In the genomic region with DNA sequence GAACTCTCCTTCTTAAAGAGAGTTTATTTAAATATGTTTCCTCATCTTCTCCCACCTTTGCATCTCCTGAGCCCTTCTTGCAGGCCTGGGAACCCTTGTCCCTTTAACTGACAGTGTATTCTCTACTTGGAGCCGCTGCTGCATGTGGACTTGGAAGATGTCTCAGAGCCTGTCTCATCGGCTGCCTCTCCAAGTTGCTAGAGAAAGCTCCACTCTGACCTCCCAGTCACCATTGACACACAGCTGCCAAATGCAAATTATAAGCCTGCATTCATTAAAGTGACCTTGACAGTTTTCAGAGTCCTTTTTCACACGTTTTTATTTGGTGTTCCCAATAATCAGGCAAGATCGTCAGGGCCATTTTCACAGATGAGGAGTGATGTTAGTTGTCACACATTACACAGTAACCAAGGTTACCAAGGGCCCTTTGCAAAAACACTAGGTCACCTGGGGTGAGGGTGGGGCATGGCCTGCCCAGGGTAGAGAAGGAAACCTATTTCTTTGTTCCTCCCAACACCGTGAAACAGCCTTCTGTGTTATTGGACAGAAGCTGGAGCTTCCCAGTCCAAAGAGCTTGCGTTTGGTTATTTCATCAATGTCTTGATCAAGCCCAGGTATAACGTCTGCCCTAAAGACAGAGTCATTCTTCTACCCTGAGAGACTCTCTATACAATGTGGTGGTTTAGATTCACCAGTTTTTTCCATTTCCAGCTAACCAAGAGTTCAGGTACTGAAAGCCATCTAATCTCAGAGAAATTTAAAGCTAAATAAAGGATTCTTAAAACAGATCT, we compare ENCODE assay signal across 16 cellular contexts.
DNase-seq lines count a peak whose midpoint lies in the region; ATAC-seq, FAIRE-seq and TF ChIP-seq lines count a peak whose summit lies in the region.
"Had no signal": no experiment of that assay in that cellular context is flagged by ENCODE, and none has a peak within 500 bp of the region (broad histone marks: within the 10 kb centered on the region; RNA-seq: fewer than 3 reads in every experiment).

No MANE protein-coding gene starts in this region.

- no peaks in the 10 kb centered on the region for H3K9me3 ChIP-seq in K562 (replicated peaks; ENCODE audit: control insufficient read depth, insufficient read depth, low read depth, low read length)
- H3K9me3 ChIP-seq: gastroesophageal sphincter, prostate gland, vagina had no signal

- ATAC-seq in natural killer cell = peak in 2 of 3 donors; percentile 42 to 74
- ATAC-seq in natural killer cell treated with Interleukin-12 subunit alpha and Interleukin-12 subunit beta and Interleukin-15 and Interleukin-18, amount 100 ng/mL, for 72 hours = no peak
- ATAC-seq in K562 = peak; percentile 67
- no peak for ATAC-seq in HG02973 (IDR thresholded peaks at IDR 0.05; ENCODE audit: unreplicated experiment)

- no peak for TF ChIP-seq POLR2A in K562 (conservative IDR thresholded peaks at IDR 0.05)

- TF ChIP-seq CTCF in natural killer cell (IDR thresholded peaks at IDR 0.05) (no peak), K562 (IDR thresholded peaks at IDR 0.05 in 2 of 3, conservative IDR thresholded peaks at IDR 0.05 in 1 of 3; ENCODE audit: insufficient read depth in 2 of 3, low read depth in 1 of 3, low read length in 3 of 3) (no peak), nephron progenitor cell (IDR thresholded peaks at IDR 0.05) (no peak)

- CTCF ChIA-PET in K562 (lab: Yijun Ruan, JAX; ENCODE audit: low intra/inter-chr PET ratio) = no interaction called here

- H3K36me3 Mint-ChIP-seq in natural killer cell = no peaks in the 10 kb centered on the region
- no peaks in the 10 kb centered on the region for H3K36me3 Mint-ChIP-seq in natural killer cell treated with Interleukin-12 subunit alpha and Interleukin-12 subunit beta and Interleukin-15 and Interleukin-18, amount 100 ng/mL, for 72 hours
- H3K36me3 Mint-ChIP-seq in nephron progenitor cell (ENCODE audit: low read depth) = peaks cover 5% of the 10 kb centered on the region

- DNase-seq in natural killer cell (no peak), K562 (ENCODE audit: extremely low read depth in 1 of 4, low spot score in 3 of 4) (peak in 1 of 4 experiments; percentile 19), nephron progenitor cell (no peak), SW 1271 (lab: John Stamatoyannopoulos, UW) (no peak), NCI-H82 (lab: John Stamatoyannopoulos, UW) (no peak)
- no peak for DNase-seq in natural killer cell treated with Interleukin-12 subunit alpha and Interleukin-12 subunit beta and Interleukin-15 and Interleukin-18, amount 100 ng/mL, for 72 hours (ENCODE audit: low spot score)
- DNase-seq in activated CD8-positive, alpha-beta memory T cell treated with anti-CD3 and anti-CD28 coated beads, Interleukin-2, amount 50 U/mL, for 4 hours = no peak
- DNase-seq: activated naive CD4-positive, alpha-beta T cell treated with anti-CD3 and anti-CD28 coated beads, Interleukin-2, amount 50 U/mL, for 16 hours; CD8-positive, alpha-beta memory T cell; dorsolateral prefrontal cortex; GM23248; NCI-H2171 treated with DMSO at 0.1 percent for 48 hours had no signal

- peaks cover 0 to 12% of the 10 kb centered on the region in 2 experiments; a peak in 4 of 5 replicates for H3K4me1 ChIP-seq in K562 (replicated peaks in 1 of 2; ENCODE audit: control insufficient read depth in 2 of 2, insufficient read depth in 2 of 2, low read length in 2 of 2)
- H3K4me1 ChIP-seq: prostate gland, vagina had no signal

- BruUV-seq in K562 (replicated peaks; lab: Mats Ljungman, UMichigan) = no TSS peak

- TF ChIP-seq RAD21 in K562 (CRISPR knock-in tag; conservative IDR thresholded peaks at IDR 0.05 in 1 of 2, IDR thresholded peaks at IDR 0.05 in 1 of 2) = no peak

- H3K9ac ChIP-seq in K562 (ENCODE audit: insufficient read depth in 1 of 2, low read depth in 2 of 2, low read length in 2 of 2) = peak overlapping the region in 1 of 2 experiments; percentile 6; a peak in 2 of 4 replicates
- H3K9ac ChIP-seq: GM23248 had no signal

- no peaks in the 10 kb centered on the region for H3K9me1 ChIP-seq in K562 (ENCODE audit: control insufficient read depth, insufficient read depth, low read length)

- no peak overlapping the region for H3K4me3 ChIP-seq in K562
- H3K4me3 ChIP-seq: GM23248, prostate gland, vagina had no signal

- TF ChIP-seq EP300 in K562 (IDR thresholded peaks at IDR 0.05; ENCODE audit: low read length) = no peak

- no peak overlapping the region; the same call in 1 of the 2 replicates for H3K4me2 ChIP-seq in K562 (ENCODE audit: insufficient read depth, low read length)

- peaks cover 11% of the 10 kb centered on the region; the same call in 2 of the 3 replicates for H3K79me2 ChIP-seq in K562 (ENCODE audit: control insufficient read depth, insufficient read depth, low read length)

- POLR2A ChIA-PET in K562 (lab: Yijun Ruan, JAX) = interaction anchor here (1.1 to 1.3 kb wide), 2 partner anchors 13 to 23 kb away, joined by 3 to 4 read pairs; no protein-coding TSS in a partner anchor

- H3K27ac ChIP-seq in K562 (ENCODE audit: extremely low read depth, low read depth, low read length) = peak overlapping the region; percentile 53; the same call in 1 of the 3 replicates
- H3K27ac ChIP-seq: GM23248, prostate gland, vagina had no signal

- no peaks in the 10 kb centered on the region for H3K27me3 ChIP-seq in K562 (ENCODE audit: control insufficient read depth in 2 of 2, insufficient read depth in 2 of 2, low read length in 2 of 2)
- H3K27me3 ChIP-seq: dorsolateral prefrontal cortex, gastroesophageal sphincter, vagina had no signal

- H3K4me3 Mint-ChIP-seq in natural killer cell (no peak overlapping the region), nephron progenitor cell (no peak overlapping the region)
- H3K4me3 Mint-ChIP-seq in natural killer cell treated with Interleukin-12 subunit alpha and Interleukin-12 subunit beta and Interleukin-15 and Interleukin-18, amount 100 ng/mL, for 72 hours = no peak overlapping the region

- 65% methylated on average over 7 of the region's 7 CpGs for WGBS in K562 (ENCODE audit: insufficient coverage, low coverage, missing lambda C conversion rate)

- H3K36me3 ChIP-seq in K562 (ENCODE audit: control insufficient read depth, insufficient read depth, low read length) = peaks cover 19% of the 10 kb centered on the region; the same call in 2 of the 3 replicates
- H3K36me3 ChIP-seq: prostate gland, vagina had no signal

- in situ Hi-C loops in K562 (cut with MboI) = no loop called here

- H3K4me1 Mint-ChIP-seq in natural killer cell (peaks cover 20 to 22% of the 10 kb centered on the region in 2 donors), nephron progenitor cell (peaks cover 32% of the 10 kb centered on the region)
- peaks cover 11 to 16% of the 10 kb centered on the region in 2 donors for H3K4me1 Mint-ChIP-seq in natural killer cell treated with Interleukin-12 subunit alpha and Interleukin-12 subunit beta and Interleukin-15 and Interleukin-18, amount 100 ng/mL, for 72 hours (ENCODE audit: low read depth in 2 of 2)

- H3K27me3 Mint-ChIP-seq in natural killer cell (ENCODE audit: low read depth in 2 of 2) (no peaks in the 10 kb centered on the region), nephron progenitor cell (ENCODE audit: low read depth, poor library complexity) (peaks cover 8% of the 10 kb centered on the region)
- no peaks in the 10 kb centered on the region for H3K27me3 Mint-ChIP-seq in natural killer cell treated with Interleukin-12 subunit alpha and Interleukin-12 subunit beta and Interleukin-15 and Interleukin-18, amount 100 ng/mL, for 72 hours
- H3K27me3 Mint-ChIP-seq: CD8-positive, alpha-beta memory T cell had no signal

- no peak for FAIRE-seq in K562 (lab: Jason Lieb, UNC)

- H2AFZ ChIP-seq in K562 (ENCODE audit: low read depth, low read length) = peak overlapping the region; percentile 13; the same call in 1 of the 2 replicates
- H2AFZ ChIP-seq: GM23248 had no signal

- H4K20me1 ChIP-seq in K562 (replicated peaks; ENCODE audit: control insufficient read depth, insufficient read depth, low read length) = 0 out of 2 replicates have a peak, but pooled peaks cover under 1% of the 10 kb centered on the region

- H3K27ac Mint-ChIP-seq in natural killer cell = peak overlapping the region; percentile 35 to 78
- H3K27ac Mint-ChIP-seq in natural killer cell treated with Interleukin-12 subunit alpha and Interleukin-12 subunit beta and Interleukin-15 and Interleukin-18, amount 100 ng/mL, for 72 hours = peak overlapping the region in 1 of 2 donors; percentile 14
- peak overlapping the region; percentile 36 for H3K27ac Mint-ChIP-seq in nephron progenitor cell

- intact Hi-C loops in natural killer cell (cut with micrococcal nuclease) (no loop called here), K562 (cut with micrococcal nuclease) (no loop called here)

- no peaks in the 10 kb centered on the region for H3K9me3 Mint-ChIP-seq in natural killer cell
- no peaks in the 10 kb centered on the region for H3K9me3 Mint-ChIP-seq in natural killer cell treated with Interleukin-12 subunit alpha and Interleukin-12 subunit beta and Interleukin-15 and Interleukin-18, amount 100 ng/mL, for 72 hours
- H3K9me3 Mint-ChIP-seq in nephron progenitor cell = no peaks in the 10 kb centered on the region
- H3K9me3 Mint-ChIP-seq: CD8-positive, alpha-beta memory T cell had no signal

TF ChIP-seq in K562, 482 proteins besides CTCF, POLR2A, EP300 and RAD21 (continues in another document):
- TF ChIP-seq ILF3 (IDR thresholded peaks at IDR 0.05; ENCODE audit: borderline replicate concordance) = 0 out of 2 replicates have a peak, but pooled peaks have one; percentile 14
- no peak for TF ChIP-seq NFIC (IDR thresholded peaks at IDR 0.05)
- 0 out of 2 replicates have a peak, but pooled peaks have one; percentile 6 for TF ChIP-seq ETV1 (tag; conservative IDR thresholded peaks at IDR 0.05; ENCODE audit: low read depth)
- no peak for TF ChIP-seq RFX5 (IDR thresholded peaks at IDR 0.05; ENCODE audit: low read depth, low read length)
- 0 out of 2 replicates have a peak, but pooled peaks have one; percentile 28 for TF ChIP-seq ETV5 (CRISPR knock-in tag; IDR thresholded peaks at IDR 0.05; ENCODE audit: low read depth)
- TF ChIP-seq MYC (IDR thresholded peaks at IDR 0.05; ENCODE audit: low read depth, low read length) = no peak
- TF ChIP-seq MYC (CRISPR knock-in tag; IDR thresholded peaks at IDR 0.05; ENCODE audit: borderline replicate concordance, low read depth) = no peak

Comparison
In these comparisons a context has a peak if more than half of its experiments do, and no peak if none do; other contexts are left out.
1. ATAC-seq: peak in natural killer cell (2 of 3) and K562 (single experiment); none in natural killer cell treated with Interleukin-12 subunit alpha and Interleukin-12 subunit beta and Interleukin-15 and Interleukin-18, amount 100 ng/mL, for 72 hours (0 of 2) and HG02973 (single experiment).